ENCODE assay signal across 17 cellular contexts in the genomic region with DNA sequence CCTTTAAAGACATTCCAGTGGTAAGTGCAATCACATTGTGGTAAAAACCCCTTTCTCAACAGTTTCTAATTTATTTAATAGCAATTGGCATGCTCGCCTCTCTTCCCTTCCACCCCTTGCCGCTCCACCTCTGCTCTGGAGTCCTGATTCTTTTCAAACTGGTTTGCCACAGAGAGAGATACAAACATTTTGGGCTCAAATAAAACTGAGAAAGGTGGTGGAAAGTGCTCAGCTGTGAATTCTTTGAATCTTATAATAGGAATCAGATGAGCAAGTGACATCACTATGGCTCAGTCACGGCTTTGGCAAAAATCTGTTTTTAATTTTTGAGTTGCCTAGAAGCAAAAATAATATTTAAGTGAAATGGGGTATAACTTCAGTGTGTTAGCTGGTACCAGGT.
"Had no signal": no experiment of that assay in that cellular context is flagged by ENCODE, and none has a peak within 500 bp of the region (broad histone marks: within the 10 kb centered on the region; RNA-seq: fewer than 3 reads in every experiment).

No MANE protein-coding gene starts in this region.

- H3K4me1 Mint-ChIP-seq: activated CD4-positive, alpha-beta T cell treated with anti-CD3 and anti-CD28 coated beads for 36 hours; memory B cell; natural killer cell; stimulated activated memory B cell treated with anti-CD40 and anti-IgM and Interleukin-4, amounts not matched to agents 10 μg/mL and 1 μg/mL and 100 μg/mL, for 72 hours had no signal

- ATAC-seq: activated CD4-positive, alpha-beta T cell treated with anti-CD3 and anti-CD28 coated beads for 36 hours; left lung; natural killer cell; stimulated activated memory B cell treated with anti-CD40 and anti-IgM and Interleukin-4, amounts not matched to agents 10 μg/mL and 1 μg/mL and 100 μg/mL, for 72 hours had no signal

- H3K27ac ChIP-seq: adrenal gland, epithelial cell of prostate, left lung, thyroid gland, vagina had no signal

- H3K9me3 ChIP-seq: adrenal gland, thyroid gland, vagina had no signal

- H3K27me3 ChIP-seq: adrenal gland, left lung, thyroid gland, vagina had no signal

- H3K36me3 ChIP-seq: adrenal gland, left lung, thyroid gland, vagina had no signal

- H3K4me3 Mint-ChIP-seq: activated CD4-positive, alpha-beta memory T cell treated with anti-CD3 and anti-CD28 coated beads for 36 hours; activated CD4-positive, alpha-beta T cell treated with anti-CD3 and anti-CD28 coated beads for 36 hours; activated T-cell treated with anti-CD3 and anti-CD28 coated beads, Interleukin-2, amount 50 U/mL, for 24 hours; memory B cell; natural killer cell; stimulated activated memory B cell treated with anti-CD40 and anti-IgM and Interleukin-4, amounts not matched to agents 10 μg/mL and 1 μg/mL and 100 μg/mL, for 72 hours had no signal

- H3K36me3 Mint-ChIP-seq: activated CD4-positive, alpha-beta memory T cell treated with anti-CD3 and anti-CD28 coated beads for 36 hours; memory B cell; natural killer cell; stimulated activated memory B cell treated with anti-CD40 and anti-IgM and Interleukin-4, amounts not matched to agents 10 μg/mL and 1 μg/mL and 100 μg/mL, for 72 hours had no signal

- H3K4me3 ChIP-seq: adrenal gland, left lung, thyroid gland, vagina had no signal

- H3K4me1 ChIP-seq: adrenal gland, left lung, thyroid gland, vagina had no signal

- H3K27me3 Mint-ChIP-seq: activated CD4-positive, alpha-beta memory T cell treated with anti-CD3 and anti-CD28 coated beads for 36 hours; activated CD4-positive, alpha-beta T cell treated with anti-CD3 and anti-CD28 coated beads for 36 hours; activated T-cell treated with anti-CD3 and anti-CD28 coated beads, Interleukin-2, amount 50 U/mL, for 24 hours; memory B cell; stimulated activated memory B cell treated with anti-CD40 and anti-IgM and Interleukin-4, amounts not matched to agents 10 μg/mL and 1 μg/mL and 100 μg/mL, for 72 hours had no signal

- DNase-seq: activated CD4-positive, alpha-beta memory T cell treated with anti-CD3 and anti-CD28 coated beads for 36 hours; activated CD4-positive, alpha-beta T cell treated with anti-CD3 and anti-CD28 coated beads for 36 hours; activated effector memory CD4-positive, alpha-beta T cell treated with Interleukin-2 at 50 U/mL for 16 hours; activated naive CD4-positive, alpha-beta T cell treated with anti-CD3 and anti-CD28 coated beads, Interleukin-2, amount 50 U/mL, for 16 hours; activated T-cell treated with anti-CD3 and anti-CD28 coated beads, Interleukin-2, amount 50 U/mL, for 24 hours; adrenal gland; hippocampal formation; kidney; left lung; natural killer cell; posterior cingulate gyrus; stimulated activated CD4-positive, alpha-beta T cell treated with anti-CD3 and anti-CD28 coated beads, Interleukin-2, amount 100 ng/mL, for 48 hours; thyroid gland had no signal

- H3K27ac Mint-ChIP-seq: activated CD4-positive, alpha-beta memory T cell treated with anti-CD3 and anti-CD28 coated beads for 36 hours; activated CD4-positive, alpha-beta T cell treated with anti-CD3 and anti-CD28 coated beads for 36 hours; activated T-cell treated with anti-CD3 and anti-CD28 coated beads, Interleukin-2, amount 50 U/mL, for 24 hours; memory B cell; natural killer cell; stimulated activated memory B cell treated with anti-CD40 and anti-IgM and Interleukin-4, amounts not matched to agents 10 μg/mL and 1 μg/mL and 100 μg/mL, for 72 hours had no signal
